Comparison of ENCODE assay signal across 15 cellular contexts in the genomic region with DNA sequence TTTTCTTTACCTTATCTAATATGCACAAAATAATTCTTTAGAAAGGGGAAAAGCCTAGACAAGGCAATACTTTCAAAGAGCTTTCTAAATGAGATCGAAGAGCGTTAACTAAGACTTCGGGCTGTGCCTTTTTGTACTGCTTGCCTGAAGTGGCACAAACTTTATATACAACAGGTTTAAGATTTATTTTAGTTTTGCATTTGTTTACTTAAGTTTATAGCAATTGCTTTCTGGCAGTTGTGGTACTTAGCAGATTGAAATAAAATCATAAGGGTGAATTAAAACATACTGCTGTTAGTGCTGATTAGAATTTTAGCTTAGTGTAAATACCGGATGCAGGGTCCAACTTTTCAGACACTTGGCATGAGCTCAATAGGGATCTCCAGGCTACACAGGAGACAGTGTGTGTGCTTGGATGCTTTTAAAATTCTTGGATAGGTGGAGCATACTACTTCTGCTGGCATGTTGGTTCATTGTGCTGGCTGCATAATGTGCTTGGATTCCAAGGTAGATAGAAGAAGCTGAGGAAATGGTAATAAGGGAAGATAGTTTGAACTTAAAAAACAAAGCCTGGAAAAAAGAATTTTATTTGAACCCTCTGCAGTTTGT.
A peak's percentile ranks its signal among the peaks of the same experiment; 100 is the strongest.
DNase-seq lines count a peak whose midpoint lies in the region; ATAC-seq and TF ChIP-seq lines count a peak whose summit lies in the region.
"Had no signal": no experiment of that assay in that cellular context is flagged by ENCODE, and none has a peak within 500 bp of the region (broad histone marks: within the 10 kb centered on the region; RNA-seq: fewer than 3 reads in every experiment).

No MANE protein-coding gene starts in this region.

- BruUV-seq in MCF 10A (replicated peaks; lab: Mats Ljungman, UMichigan): no TSS peak

- CTCF ChIA-PET in MCF 10A (lab: Yijun Ruan, JAX): interaction anchor here (0.5 to 1.0 kb wide), 3 partner anchors 28 to 422 kb away, joined by 3 read pairs; no protein-coding TSS in a partner anchor

- H3K27ac Mint-ChIP-seq in MCF 10A (ENCODE audit: low read depth, unreplicated experiment) (no peak overlapping the region), nephron (peak overlapping the region; percentile 7 to 65 (median 54))
- H3K27ac Mint-ChIP-seq: activated naive CD4-positive, alpha-beta T cell treated with anti-CD3 and anti-CD28 coated beads for 36 hours had no signal

- H2AFZ ChIP-seq in fibroblast of lung (ENCODE audit: low read length): peak overlapping the region; percentile 92

- TF ChIP-seq CTCF in breast epithelium (IDR thresholded peaks at IDR 0.05) (no peak), MCF 10A (IDR thresholded peaks at IDR 0.05; ENCODE audit: unreplicated experiment) (no peak), fibroblast of lung (conservative IDR thresholded peaks at IDR 0.05 in 1 of 2, IDR thresholded peaks at IDR 0.05 in 1 of 2; ENCODE audit: low read depth in 1 of 2, low read length in 2 of 2) (no peak), nephron (IDR thresholded peaks at IDR 0.05; ENCODE audit: unreplicated experiment in 3 of 3) (no peak), vagina (IDR thresholded peaks at IDR 0.05) (no peak)

- no peak overlapping the region for H3K4me2 ChIP-seq in fibroblast of lung (ENCODE audit: extremely low read depth, insufficient read depth, low read length)
- H3K4me2 ChIP-seq: A549 had no signal

- H3K4me1 ChIP-seq in breast epithelium (peaks cover 0 to 20% of the 10 kb centered on the region in 2 donors), fibroblast of lung (ENCODE audit: control insufficient read depth, extremely low read depth, insufficient read depth, low read length) (peaks cover 6% of the 10 kb centered on the region), vagina (peaks cover 39% of the 10 kb centered on the region)

- H3K27me3 ChIP-seq in breast epithelium: no peaks in the 10 kb centered on the region
- no peaks in the 10 kb centered on the region for H3K27me3 ChIP-seq in fibroblast of lung (ENCODE audit: control insufficient read depth, insufficient read depth, low read length)
- H3K27me3 ChIP-seq in vagina: no peaks in the 10 kb centered on the region
- H3K27me3 ChIP-seq: foreskin keratinocyte had no signal

- H3K79me2 ChIP-seq in fibroblast of lung (ENCODE audit: control insufficient read depth, insufficient read depth, low read length): no peaks in the 10 kb centered on the region

- no peak overlapping the region for H3K9ac ChIP-seq in fibroblast of lung (ENCODE audit: insufficient read depth, low read length)

- no peak for ATAC-seq in GM21367 (IDR thresholded peaks at IDR 0.05; ENCODE audit: unreplicated experiment)
- ATAC-seq: A549, foreskin keratinocyte had no signal

- DNase-seq in breast epithelium (ENCODE audit: low spot score in 2 of 2) (no peak), MCF 10A (ENCODE audit: unreplicated experiment) (no peak), fibroblast of lung (ENCODE audit: low read depth in 2 of 2) (no peak), vagina (ENCODE audit: extremely low spot score in 2 of 2) (no peak), AG20443 (ENCODE audit: low spot score) (no peak)
- DNase-seq in stimulated activated CD4-positive, alpha-beta T cell treated with anti-CD3 and anti-CD28 coated beads, Interleukin-2, amount 100 ng/mL, for 24 hours: no peak
- DNase-seq: activated naive CD4-positive, alpha-beta T cell treated with anti-CD3 and anti-CD28 coated beads for 36 hours; foreskin keratinocyte; NCI-H524; posterior cingulate gyrus; SIG-M5 had no signal

- H3K4me3 ChIP-seq in breast epithelium: peak overlapping the region in 2 of 3 donors; percentile 41 to 54
- peak overlapping the region in 1 of 4 experiments; percentile 6 for H3K4me3 ChIP-seq in fibroblast of lung (replicated peaks in 1 of 4; ENCODE audit: control extremely low read depth in 1 of 4, insufficient read depth in 1 of 4, low read depth in 3 of 4, low read length in 4 of 4)
- peak overlapping the region in 1 of 2 donors; percentile 27 for H3K4me3 ChIP-seq in vagina
- H3K4me3 ChIP-seq: A549, MG63 had no signal

- no peak for TF ChIP-seq POLR2A in breast epithelium (IDR thresholded peaks at IDR 0.05)
- no peak for TF ChIP-seq POLR2A in vagina (IDR thresholded peaks at IDR 0.05)

- peak overlapping the region; percentile 64 to 74 for H3K27ac ChIP-seq in breast epithelium
- H3K27ac ChIP-seq in fibroblast of lung (ENCODE audit: insufficient read depth, low read length): no peak overlapping the region
- peak overlapping the region; percentile 22 for H3K27ac ChIP-seq in vagina
- H3K27ac ChIP-seq: A549, foreskin keratinocyte had no signal

- H3K9me3 Mint-ChIP-seq in MCF 10A (ENCODE audit: unreplicated experiment) (no peaks in the 10 kb centered on the region), nephron (no peaks in the 10 kb centered on the region)
- H3K9me3 Mint-ChIP-seq: activated naive CD4-positive, alpha-beta T cell treated with anti-CD3 and anti-CD28 coated beads for 36 hours had no signal

- H4K20me1 ChIP-seq in fibroblast of lung (ENCODE audit: control insufficient read depth, extremely low read depth, insufficient read depth, low read length): no peaks in the 10 kb centered on the region

- intact Hi-C loops in breast epithelium (cut with DNase I; ENCODE audit: low total_unique reads) (no loop called here), MCF 10A (cut with micrococcal nuclease) (no loop called here), vagina (cut with DNase I) (no loop called here)

- no peaks in the 10 kb centered on the region for H3K9me3 ChIP-seq in breast epithelium
- no peaks in the 10 kb centered on the region for H3K9me3 ChIP-seq in fibroblast of lung (ENCODE audit: control insufficient read depth, insufficient read depth, low read depth, low read length)
- no peaks in the 10 kb centered on the region for H3K9me3 ChIP-seq in vagina
- H3K9me3 ChIP-seq: A549, MG63 had no signal

- H3K36me3 Mint-ChIP-seq in MCF 10A (ENCODE audit: insufficient read depth, unreplicated experiment) (no peaks in the 10 kb centered on the region), nephron (ENCODE audit: low read depth) (no peaks in the 10 kb centered on the region)

- POLR2A ChIA-PET in MCF 10A (lab: Yijun Ruan, JAX): interaction anchor here (0.5 to 2.0 kb wide), 11 partner anchors 8 to 204 kb away, joined by 3 to 12 read pairs (median 4); no protein-coding TSS in a partner anchor

- no peaks in the 10 kb centered on the region for H3K36me3 ChIP-seq in breast epithelium
- no peaks in the 10 kb centered on the region for H3K36me3 ChIP-seq in fibroblast of lung (ENCODE audit: control insufficient read depth, insufficient read depth, low read length)
- no peaks in the 10 kb centered on the region for H3K36me3 ChIP-seq in vagina
- H3K36me3 ChIP-seq: MG63 had no signal

- H3K4me1 Mint-ChIP-seq in MCF 10A (ENCODE audit: insufficient read depth, unreplicated experiment) (peaks cover 22% of the 10 kb centered on the region), nephron (peaks cover 67% of the 10 kb centered on the region)

- H3K4me3 Mint-ChIP-seq in MCF 10A (ENCODE audit: unreplicated experiment) (no peak overlapping the region), nephron (no peak overlapping the region)
- H3K4me3 Mint-ChIP-seq: activated naive CD4-positive, alpha-beta T cell treated with anti-CD3 and anti-CD28 coated beads for 36 hours had no signal

- H3K27me3 Mint-ChIP-seq in MCF 10A (ENCODE audit: insufficient read depth, unreplicated experiment) (no peaks in the 10 kb centered on the region), nephron (ENCODE audit: low read depth) (no peaks in the 10 kb centered on the region)
